18 cellular contexts compared by ENCODE assay signal in the genomic region with DNA sequence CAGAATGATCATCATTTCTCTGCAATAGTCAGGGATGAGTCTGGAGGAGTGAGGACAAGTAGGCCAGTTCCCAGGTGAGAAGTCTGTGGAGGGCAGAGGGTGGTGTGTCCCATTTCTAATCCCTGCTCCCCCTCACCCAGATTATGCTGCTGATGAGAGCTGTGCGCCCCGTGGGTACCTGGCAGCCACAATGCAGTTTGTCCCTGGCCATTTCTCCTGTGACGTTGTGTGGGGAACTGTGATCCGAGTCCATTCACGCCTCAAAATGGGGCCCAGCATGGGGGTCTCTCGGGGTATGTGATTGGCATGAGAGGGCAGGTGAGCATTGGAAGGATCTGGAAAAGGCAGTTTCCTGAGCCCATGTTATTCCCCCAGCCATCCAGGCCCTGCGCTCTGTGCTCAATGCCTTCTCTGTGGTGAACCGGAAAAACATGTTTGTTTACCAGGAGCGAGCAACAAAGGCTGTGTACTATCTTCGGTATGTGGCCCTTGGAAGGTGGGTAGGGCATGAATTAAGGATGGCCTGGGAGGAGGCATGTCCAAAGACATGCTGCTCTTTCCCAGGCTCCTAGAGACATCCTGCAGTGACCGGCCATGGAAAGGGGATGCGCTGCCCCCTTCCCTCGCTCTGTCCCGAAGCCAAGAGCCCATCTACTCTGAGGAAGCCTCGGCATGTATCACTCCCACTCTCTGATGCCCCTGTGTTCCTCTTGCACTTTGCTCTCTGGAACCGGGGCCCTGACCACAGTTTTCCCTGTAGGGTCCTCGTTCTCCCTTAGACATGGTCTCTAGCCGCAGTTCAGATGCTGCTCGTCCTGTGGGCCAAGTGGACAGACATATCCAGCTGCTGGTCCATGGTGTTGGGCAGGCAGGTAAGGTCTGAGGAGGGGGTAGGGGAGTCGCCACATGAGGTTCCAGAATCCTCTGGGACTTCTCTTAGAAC. TPM values are rescaled to one million over a fixed set of nuclear protein-coding genes. Genes with fewer than 3 reads are reported as not detected.
DNase-seq lines count a peak whose midpoint lies in the region; ATAC-seq and TF ChIP-seq lines count a peak whose summit lies in the region.
"Had no signal": no experiment of that assay in that cellular context is flagged by ENCODE, and none has a peak within 500 bp of the region (broad histone marks: within the 10 kb centered on the region; RNA-seq: fewer than 3 reads in every experiment).

No MANE protein-coding gene starts in this region.

- no peak overlapping the region for H2AK5ac ChIP-seq in H9 (ENCODE audit: insufficient read length, low read length)

- CTCF ChIA-PET in CD8-positive, alpha-beta T cell (lab: Charles Lee), result no interaction called here

- H3K27ac Mint-ChIP-seq in CD8-positive, alpha-beta T cell, result peak overlapping the region; percentile 45
- H3K27ac Mint-ChIP-seq in H9 (peak overlapping the region in 2 of 3 experiments; percentile 63 to 77; a peak in 4 of 7 replicates), endodermal cell (peak overlapping the region; percentile 52)
- H3K27ac Mint-ChIP-seq: activated T-helper 1 cell treated with anti-CD3 and anti-CD28 coated beads, Interleukin-12 subunit alpha, Interleukin-12 subunit beta, Interleukin-2, Interleukin-4 antibody, amounts not matched to agents 30 ng/mL and 10 ng/mL and 1 ng/mL, durations not matched to agents 14 hours and 24 hours and 36 hours; dendritic cell treated with granulocyte-macrophage colony-stimulating factor and Interleukin-4, amounts not matched to agents 40 ng/mL and 50 ng/mL, for 4 days; memory B cell had no signal

- H3K9me3 Mint-ChIP-seq in CD8-positive, alpha-beta T cell, result no peaks in the 10 kb centered on the region
- no peaks in the 10 kb centered on the region for H3K9me3 Mint-ChIP-seq in H9
- H3K9me3 Mint-ChIP-seq in endodermal cell, result no peaks in the 10 kb centered on the region
- H3K9me3 Mint-ChIP-seq: activated T-helper 1 cell treated with anti-CD3 and anti-CD28 coated beads, Interleukin-12 subunit alpha, Interleukin-12 subunit beta, Interleukin-2, Interleukin-4 antibody, amounts not matched to agents 30 ng/mL and 10 ng/mL and 1 ng/mL, durations not matched to agents 14 hours and 24 hours and 36 hours; dendritic cell treated with granulocyte-macrophage colony-stimulating factor and Interleukin-4, amounts not matched to agents 40 ng/mL and 50 ng/mL, for 4 days; memory B cell had no signal

- no peaks in the 10 kb centered on the region for H3K27me3 Mint-ChIP-seq in CD8-positive, alpha-beta T cell (ENCODE audit: low read depth)
- H3K27me3 Mint-ChIP-seq in H9 (ENCODE audit: low read depth) (no peaks in the 10 kb centered on the region), endodermal cell (ENCODE audit: insufficient read depth) (no peaks in the 10 kb centered on the region)
- H3K27me3 Mint-ChIP-seq: dendritic cell treated with granulocyte-macrophage colony-stimulating factor and Interleukin-4, amounts not matched to agents 40 ng/mL and 50 ng/mL, for 4 days; memory B cell had no signal

- no peak overlapping the region for H4K91ac ChIP-seq in H9 (ENCODE audit: insufficient read length, low read depth, low read length)

- no peaks in the 10 kb centered on the region for H3K79me2 ChIP-seq in H9 (ENCODE audit: insufficient read depth, low read length)

- H2BK15ac ChIP-seq in H9 (ENCODE audit: low read depth, low read length), result no peak overlapping the region

- H3K4me1 ChIP-seq in CD8-positive, alpha-beta T cell (ENCODE audit: insufficient read depth, low read length), result no peaks in the 10 kb centered on the region
- H3K4me1 ChIP-seq in H9 (ENCODE audit: insufficient read depth, low read length) (no peaks in the 10 kb centered on the region), endodermal cell (ENCODE audit: control insufficient read depth, insufficient read depth, low read length) (no peaks in the 10 kb centered on the region)
- H3K4me1 ChIP-seq: breast epithelium had no signal

- H3K56ac ChIP-seq in H9 (ENCODE audit: insufficient read length, low read depth, low read length), result no peak overlapping the region

- no peak for ATAC-seq in CD8-positive, alpha-beta T cell
- ATAC-seq in sciatic nerve (no peak), GM21825 (IDR thresholded peaks at IDR 0.05; ENCODE audit: unreplicated experiment) (no peak), GM21447 (IDR thresholded peaks at IDR 0.05; ENCODE audit: unreplicated experiment) (no peak)
- ATAC-seq: right lobe of liver had no signal

- H4K5ac ChIP-seq in H9 (ENCODE audit: insufficient read length, low read depth, low read length), result no peak overlapping the region

- no peak overlapping the region for H2BK120ac ChIP-seq in H9 (ENCODE audit: low read depth, low read length, poor library complexity, severe bottlenecking)

- no peaks in the 10 kb centered on the region for H3K23me2 ChIP-seq in H9 (ENCODE audit: insufficient read length, low read depth, low read length, poor library complexity, severe bottlenecking)

- H3K4me3 Mint-ChIP-seq in CD8-positive, alpha-beta T cell, result no peak overlapping the region
- H3K4me3 Mint-ChIP-seq in H9 (no peak overlapping the region), endodermal cell (no peak overlapping the region)
- H3K4me3 Mint-ChIP-seq: activated T-helper 1 cell treated with anti-CD3 and anti-CD28 coated beads, Interleukin-12 subunit alpha, Interleukin-12 subunit beta, Interleukin-2, Interleukin-4 antibody, amounts not matched to agents 30 ng/mL and 10 ng/mL and 1 ng/mL, durations not matched to agents 14 hours and 24 hours and 36 hours; dendritic cell treated with granulocyte-macrophage colony-stimulating factor and Interleukin-4, amounts not matched to agents 40 ng/mL and 50 ng/mL, for 4 days; memory B cell had no signal

- intact Hi-C loops in CD8-positive, alpha-beta T cell (cut with DNase I, micrococcal nuclease), result no loop called here
- intact Hi-C loops in sciatic nerve (cut with DNase I), result no loop called here

- H3K36me3 ChIP-seq in CD8-positive, alpha-beta T cell (ENCODE audit: insufficient read depth, low read length), result peaks cover 35% of the 10 kb centered on the region
- H3K36me3 ChIP-seq in endodermal cell (ENCODE audit: control insufficient read depth, insufficient read depth, low read length), result peaks cover 47% of the 10 kb centered on the region
- H3K36me3 ChIP-seq: breast epithelium, ovary had no signal

- H3K4me3 ChIP-seq in CD8-positive, alpha-beta T cell (ENCODE audit: low read depth, low read length), result no peak overlapping the region
- no peak overlapping the region for H3K4me3 ChIP-seq in endodermal cell (ENCODE audit: low read length)
- H3K4me3 ChIP-seq: breast epithelium, ovary, right lobe of liver had no signal

- H3K4me2 ChIP-seq in H9 (ENCODE audit: insufficient read depth, insufficient read length, low read length), result no peak overlapping the region

- no peak overlapping the region for H4K8ac ChIP-seq in H9 (replicated peaks; ENCODE audit: insufficient read length, low read depth, low read length)

- no CpG with 5 or more reads among the region's 20 CpGs for WGBS in H9 (ENCODE audit: extremely low coverage, insufficient read length, low lambda C conversion rate)
- 94% methylated on average over 10 to 20 of the region's 20 CpGs for WGBS in endodermal cell (ENCODE audit: insufficient coverage in 1 of 2, insufficient read length in 1 of 2), 2 experiments

- H3K27me3 ChIP-seq in CD8-positive, alpha-beta T cell (ENCODE audit: insufficient read depth, low read length), result no peaks in the 10 kb centered on the region
- H3K27me3 ChIP-seq in H9 (ENCODE audit: insufficient read depth, low read length) (no peaks in the 10 kb centered on the region), endodermal cell (ENCODE audit: control insufficient read depth, insufficient read depth, low read length, poor library complexity, severe bottlenecking) (no peaks in the 10 kb centered on the region)
- H3K27me3 ChIP-seq: breast epithelium, ovary, right lobe of liver had no signal

- POLR2A ChIA-PET in CD8-positive, alpha-beta T cell (lab: Charles Lee), result no interaction called here

- H3K9me3 ChIP-seq in CD8-positive, alpha-beta T cell (ENCODE audit: low read length), result no peaks in the 10 kb centered on the region
- H3K9me3 ChIP-seq in H9 (ENCODE audit: control insufficient read depth, low read depth, low read length) (no peaks in the 10 kb centered on the region), endodermal cell (ENCODE audit: control insufficient read depth, low read length) (no peaks in the 10 kb centered on the region)
- H3K9me3 ChIP-seq: breast epithelium, ovary, right lobe of liver had no signal

- no peak overlapping the region for H2BK20ac ChIP-seq in H9 (ENCODE audit: low read depth, low read length, poor library complexity, severe bottlenecking)

- no peaks in the 10 kb centered on the region for H3K4me1 Mint-ChIP-seq in CD8-positive, alpha-beta T cell (ENCODE audit: low read depth)
- H3K4me1 Mint-ChIP-seq in H9, result no peaks in the 10 kb centered on the region
- no peaks in the 10 kb centered on the region for H3K4me1 Mint-ChIP-seq in endodermal cell
- H3K4me1 Mint-ChIP-seq: memory B cell had no signal

- H3K4ac ChIP-seq in H9 (ENCODE audit: low read depth, low read length), result no peak overlapping the region

- H3K14ac ChIP-seq in H9 (ENCODE audit: insufficient read depth, low read length), result no peak overlapping the region; the same call in 1 of the 2 replicates

- no peak overlapping the region for H3K18ac ChIP-seq in H9 (ENCODE audit: insufficient read length, low read depth, low read length)

- no peaks in the 10 kb centered on the region for H4K20me1 ChIP-seq in H9 (ENCODE audit: control insufficient read depth, insufficient read depth, insufficient read length)

- H3K9ac ChIP-seq in H9 (ENCODE audit: extremely low read depth, insufficient read length, low read length) (no peak overlapping the region), endodermal cell (ENCODE audit: extremely low read depth, low read length, poor library complexity, severe bottlenecking) (no peak overlapping the region)

- no peak overlapping the region for H3T11ph ChIP-seq in H9 (ENCODE audit: low read length)

- no peak for TF ChIP-seq CTCF in CD8-positive, alpha-beta T cell (IDR thresholded peaks at IDR 0.05)
- TF ChIP-seq CTCF in H9 (conservative IDR thresholded peaks at IDR 0.05) (no peak), endodermal cell (conservative IDR thresholded peaks at IDR 0.05) (no peak)

- peaks cover 85% of the 10 kb centered on the region for H3K36me3 Mint-ChIP-seq in CD8-positive, alpha-beta T cell
- H3K36me3 Mint-ChIP-seq in H9 (ENCODE audit: insufficient read depth in 1 of 3, low read depth in 3 of 3) (peaks cover 2 to 38% (median 23%) of the 10 kb centered on the region in 3 experiments; a peak in 5 of 7 replicates), endodermal cell (ENCODE audit: low read depth) (peaks cover 57% of the 10 kb centered on the region)

- H3K79me1 ChIP-seq in H9 (ENCODE audit: insufficient read depth, low read depth, low read length, poor library complexity, severe bottlenecking), result no peaks in the 10 kb centered on the region

- no peak overlapping the region for H3K27ac ChIP-seq in CD8-positive, alpha-beta T cell (ENCODE audit: low read depth, low read length)
- H3K27ac ChIP-seq in H9 (ENCODE audit: insufficient read length, low read depth, low read length), result no peak overlapping the region
- peak overlapping the region; percentile 89 for H3K27ac ChIP-seq in endodermal cell (ENCODE audit: low read depth, low read length)
- H3K27ac ChIP-seq: right lobe of liver had no signal

- no peak overlapping the region for H3K23ac ChIP-seq in H9 (ENCODE audit: insufficient read length, low read depth, low read length)

- H2BK5ac ChIP-seq in H9 (ENCODE audit: insufficient read length, low read length), result no peak overlapping the region

- H2AFZ ChIP-seq in H9 (ENCODE audit: low read length), result no peak overlapping the region

- DNase-seq in CD8-positive, alpha-beta T cell, result no peak
- DNase-seq in H9, result no peak
- DNase-seq in endodermal cell, result peak; percentile 34
- DNase-seq in sciatic nerve (ENCODE audit: low spot score), result peak; percentile 44
- DNase-seq in DMS79 (lab: John Stamatoyannopoulos, UW), result no peak
- DNase-seq in NCI-H774 (lab: John Stamatoyannopoulos, UW), result no peak
- DNase-seq: Karpas-422; NCI-H187; stimulated activated CD8-positive, alpha-beta memory T cell treated with anti-CD3 and anti-CD28 coated beads, Interleukin-4, amount 100 ng/mL, for 48 hours; substantia nigra had no signal

- H2BK12ac ChIP-seq in H9 (ENCODE audit: insufficient read length, low read depth, low read length), result no peak overlapping the region

RNA-seq across cellular contexts. Expression of a gene that starts 16.4 kb away (rescaled TPM):
- total RNA-seq in CD8-positive, alpha-beta T cell, result 10 to 100 TPM in 1 of 2 experiments, 1 to 10 TPM in 1; 9.4 to 10.3 TPM
- total RNA-seq in H9 (2021) (15.1 and 16.1 TPM in 2 replicates), endodermal cell (10 to 100 TPM; 34.4 to 34.8 TPM), sciatic nerve (63.6 TPM)
- polyA plus RNA-seq in endodermal cell (2013, experiment 1 of 2), result 29.7 TPM
- 25.6 TPM for polyA plus RNA-seq in endodermal cell (2013, experiment 2 of 2)

RNA-seq across cellular contexts. Expression of a gene that starts 47.6 kb away (rescaled TPM):
- total RNA-seq in CD8-positive, alpha-beta T cell, result 10 to 100 TPM; 57.0 to 64.4 TPM
- 14.8 and 16.8 TPM in 2 replicates for total RNA-seq in H9 (2021)
- total RNA-seq in endodermal cell, result 10 to 100 TPM; 55.6 to 59.7 TPM
- 13.6 TPM for polyA plus RNA-seq in endodermal cell (2013, experiment 1 of 2)
- polyA plus RNA-seq in endodermal cell (2013, experiment 2 of 2), result 12.3 TPM
- 86.6 TPM for total RNA-seq in sciatic nerve

RNA-seq across cellular contexts. Expression of a gene that starts 47.7 kb away (rescaled TPM):
- total RNA-seq in CD8-positive, alpha-beta T cell, result 10 to 100 TPM; 18.8 to 20.2 TPM
- total RNA-seq in H9 (2021) (19.1 and 23.0 TPM in 2 replicates), endodermal cell (10 to 100 TPM; 16.1 to 18.8 TPM), sciatic nerve (30.8 TPM)
- polyA plus RNA-seq in endodermal cell (2013, experiment 1 of 2), result 21.9 TPM
- polyA plus RNA-seq in endodermal cell (2013, experiment 2 of 2), result 20.6 TPM

Comparison
In these comparisons a context has a peak if more than half of its experiments do, and no peak if none do; other contexts are left out.
1. DNase-seq: peak in endodermal cell (single experiment) and sciatic nerve (single experiment); none in CD8-positive, alpha-beta T cell (0 of 7), H9 (single experiment), DMS79 (single experiment) and NCI-H774 (single experiment).
2. Peak in every context shown above with its lines, with median percentiles within 50 percentile points of each other: H3K27ac Mint-ChIP-seq.